1 cellular context compared by ENCODE assay signal in genomic region chr20:17771206-17772004, GRCh38.
TF ChIP-seq lines count a peak whose summit lies in the region.

No MANE protein-coding gene starts in this region.

TF ChIP-seq in HepG2, 621 proteins besides CTCF, POLR2A, EP300 and RAD21 (continued from another document and continues in another):
- TF ChIP-seq, protein P1, sequence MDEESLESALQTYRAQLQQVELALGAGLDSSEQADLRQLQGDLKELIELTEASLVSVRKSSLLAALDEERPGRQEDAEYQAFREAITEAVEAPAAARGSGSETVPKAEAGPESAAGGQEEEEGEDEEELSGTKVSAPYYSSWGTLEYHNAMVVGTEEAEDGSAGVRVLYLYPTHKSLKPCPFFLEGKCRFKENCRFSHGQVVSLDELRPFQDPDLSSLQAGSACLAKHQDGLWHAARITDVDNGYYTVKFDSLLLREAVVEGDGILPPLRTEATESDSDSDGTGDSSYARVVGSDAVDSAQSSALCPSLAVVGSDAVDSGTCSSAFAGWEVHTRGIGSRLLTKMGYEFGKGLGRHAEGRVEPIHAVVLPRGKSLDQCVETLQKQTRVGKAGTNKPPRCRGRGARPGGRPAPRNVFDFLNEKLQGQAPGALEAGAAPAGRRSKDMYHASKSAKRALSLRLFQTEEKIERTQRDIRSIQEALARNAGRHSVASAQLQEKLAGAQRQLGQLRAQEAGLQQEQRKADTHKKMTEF (CRISPR knock-in tag; IDR thresholded peaks at IDR 0.05): peak; percentile 81
- TF ChIP-seq TOPORS (CRISPR knock-in tag; IDR thresholded peaks at IDR 0.05) (no peak), ISX (CRISPR knock-in tag; conservative IDR thresholded peaks at IDR 0.05) (no peak), ZNF343 (CRISPR knock-in tag; IDR thresholded peaks at IDR 0.05) (no peak), MLLT10 (CRISPR knock-in tag; IDR thresholded peaks at IDR 0.05) (no peak), SSRP1 (CRISPR knock-in tag; IDR thresholded peaks at IDR 0.05) (no peak), ZNF441 (CRISPR knock-in tag; IDR thresholded peaks at IDR 0.05; ENCODE audit: borderline replicate concordance) (peak; percentile 78; the same call in 1 of the 2 replicates), SRF (IDR thresholded peaks at IDR 0.05; ENCODE audit: low read depth, low read length) (no peak), ZNF160 (CRISPR knock-in tag; IDR thresholded peaks at IDR 0.05) (no peak; the same call in 1 of the 2 replicates), GFI1 (CRISPR knock-in tag; IDR thresholded peaks at IDR 0.05; ENCODE audit: borderline replicate concordance) (peak; percentile 62; the same call in 1 of the 2 replicates), PBX3 (CRISPR knock-in tag; IDR thresholded peaks at IDR 0.05; ENCODE audit: borderline replicate concordance) (no peak), ZNF670 (CRISPR knock-in tag; IDR thresholded peaks at IDR 0.05; ENCODE audit: borderline replicate concordance) (peak; percentile 88; the same call in 1 of the 2 replicates), MYNN (CRISPR knock-in tag; IDR thresholded peaks at IDR 0.05; ENCODE audit: low read depth) (no peak), ZNF143 (CRISPR knock-in tag; IDR thresholded peaks at IDR 0.05) (no peak), MAFK (conservative IDR thresholded peaks at IDR 0.05 in 1 of 2, IDR thresholded peaks at IDR 0.05 in 1 of 2; ENCODE audit: low read length in 2 of 2) (no peak), PHF21A (CRISPR knock-in tag; IDR thresholded peaks at IDR 0.05) (peak; percentile 92), ZNF784 (CRISPR knock-in tag; IDR thresholded peaks at IDR 0.05; ENCODE audit: borderline replicate concordance) (0 out of 2 replicates have a peak, but pooled peaks have one; percentile 38), SIX1 (CRISPR knock-in tag; IDR thresholded peaks at IDR 0.05; ENCODE audit: borderline replicate concordance) (peak; percentile 74; the same call in 1 of the 2 replicates), ZNF446 (CRISPR knock-in tag; IDR thresholded peaks at IDR 0.05) (peak; percentile 84; the same call in 1 of the 2 replicates), SMAD3 (CRISPR knock-in tag; IDR thresholded peaks at IDR 0.05) (peak; percentile 49; the same call in 1 of the 2 replicates), ELF3 (CRISPR knock-in tag; IDR thresholded peaks at IDR 0.05) (peak; percentile 73; the same call in 1 of the 2 replicates), SAFB2 (CRISPR knock-in tag; IDR thresholded peaks at IDR 0.05; ENCODE audit: borderline replicate concordance, low read depth) (no peak), ZNF205 (CRISPR knock-in tag; IDR thresholded peaks at IDR 0.05) (no peak; the same call in none of the 2 replicates), FLYWCH1 (CRISPR knock-in tag; IDR thresholded peaks at IDR 0.05) (no peak), CBFB (CRISPR knock-in tag; IDR thresholded peaks at IDR 0.05) (no peak), YY1 (IDR thresholded peaks at IDR 0.05; ENCODE audit: insufficient read depth, insufficient replicate concordance, low read depth, low read length) (no peak), TFE3 (CRISPR knock-in tag; IDR thresholded peaks at IDR 0.05) (no peak; the same call in 1 of the 2 replicates), PAX8 (CRISPR knock-in tag; IDR thresholded peaks at IDR 0.05; ENCODE audit: borderline replicate concordance) (no peak), ZNF83 (CRISPR knock-in tag; IDR thresholded peaks at IDR 0.05; ENCODE audit: borderline replicate concordance) (no peak), PHF5A (CRISPR knock-in tag; IDR thresholded peaks at IDR 0.05; ENCODE audit: low read depth, unreplicated experiment) (no peak)
- TF ChIP-seq, protein P2, sequence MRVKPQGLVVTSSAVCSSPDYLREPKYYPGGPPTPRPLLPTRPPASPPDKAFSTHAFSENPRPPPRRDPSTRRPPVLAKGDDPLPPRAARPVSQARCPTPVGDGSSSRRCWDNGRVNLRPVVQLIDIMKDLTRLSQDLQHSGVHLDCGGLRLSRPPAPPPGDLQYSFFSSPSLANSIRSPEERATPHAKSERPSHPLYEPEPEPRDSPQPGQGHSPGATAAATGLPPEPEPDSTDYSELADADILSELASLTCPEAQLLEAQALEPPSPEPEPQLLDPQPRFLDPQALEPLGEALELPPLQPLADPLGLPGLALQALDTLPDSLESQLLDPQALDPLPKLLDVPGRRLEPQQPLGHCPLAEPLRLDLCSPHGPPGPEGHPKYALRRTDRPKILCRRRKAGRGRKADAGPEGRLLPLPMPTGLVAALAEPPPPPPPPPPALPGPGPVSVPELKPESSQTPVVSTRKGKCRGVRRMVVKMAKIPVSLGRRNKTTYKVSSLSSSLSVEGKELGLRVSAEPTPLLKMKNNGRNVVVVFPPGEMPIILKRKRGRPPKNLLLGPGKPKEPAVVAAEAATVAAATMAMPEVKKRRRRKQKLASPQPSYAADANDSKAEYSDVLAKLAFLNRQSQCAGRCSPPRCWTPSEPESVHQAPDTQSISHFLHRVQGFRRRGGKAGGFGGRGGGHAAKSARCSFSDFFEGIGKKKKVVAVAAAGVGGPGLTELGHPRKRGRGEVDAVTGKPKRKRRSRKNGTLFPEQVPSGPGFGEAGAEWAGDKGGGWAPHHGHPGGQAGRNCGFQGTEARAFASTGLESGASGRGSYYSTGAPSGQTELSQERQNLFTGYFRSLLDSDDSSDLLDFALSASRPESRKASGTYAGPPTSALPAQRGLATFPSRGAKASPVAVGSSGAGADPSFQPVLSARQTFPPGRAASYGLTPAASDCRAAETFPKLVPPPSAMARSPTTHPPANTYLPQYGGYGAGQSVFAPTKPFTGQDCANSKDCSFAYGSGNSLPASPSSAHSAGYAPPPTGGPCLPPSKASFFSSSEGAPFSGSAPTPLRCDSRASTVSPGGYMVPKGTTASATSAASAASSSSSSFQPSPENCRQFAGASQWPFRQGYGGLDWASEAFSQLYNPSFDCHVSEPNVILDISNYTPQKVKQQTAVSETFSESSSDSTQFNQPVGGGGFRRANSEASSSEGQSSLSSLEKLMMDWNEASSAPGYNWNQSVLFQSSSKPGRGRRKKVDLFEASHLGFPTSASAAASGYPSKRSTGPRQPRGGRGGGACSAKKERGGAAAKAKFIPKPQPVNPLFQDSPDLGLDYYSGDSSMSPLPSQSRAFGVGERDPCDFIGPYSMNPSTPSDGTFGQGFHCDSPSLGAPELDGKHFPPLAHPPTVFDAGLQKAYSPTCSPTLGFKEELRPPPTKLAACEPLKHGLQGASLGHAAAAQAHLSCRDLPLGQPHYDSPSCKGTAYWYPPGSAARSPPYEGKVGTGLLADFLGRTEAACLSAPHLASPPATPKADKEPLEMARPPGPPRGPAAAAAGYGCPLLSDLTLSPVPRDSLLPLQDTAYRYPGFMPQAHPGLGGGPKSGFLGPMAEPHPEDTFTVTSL (CRISPR knock-in tag; IDR thresholded peaks at IDR 0.05; ENCODE audit: borderline replicate concordance): peak; percentile 94; the same call in 1 of the 2 replicates
- TF ChIP-seq, protein P3, sequence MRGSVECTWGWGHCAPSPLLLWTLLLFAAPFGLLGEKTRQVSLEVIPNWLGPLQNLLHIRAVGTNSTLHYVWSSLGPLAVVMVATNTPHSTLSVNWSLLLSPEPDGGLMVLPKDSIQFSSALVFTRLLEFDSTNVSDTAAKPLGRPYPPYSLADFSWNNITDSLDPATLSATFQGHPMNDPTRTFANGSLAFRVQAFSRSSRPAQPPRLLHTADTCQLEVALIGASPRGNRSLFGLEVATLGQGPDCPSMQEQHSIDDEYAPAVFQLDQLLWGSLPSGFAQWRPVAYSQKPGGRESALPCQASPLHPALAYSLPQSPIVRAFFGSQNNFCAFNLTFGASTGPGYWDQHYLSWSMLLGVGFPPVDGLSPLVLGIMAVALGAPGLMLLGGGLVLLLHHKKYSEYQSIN (CRISPR knock-in tag; IDR thresholded peaks at IDR 0.05; ENCODE audit: borderline replicate concordance): no peak
- TF ChIP-seq, protein P4, sequence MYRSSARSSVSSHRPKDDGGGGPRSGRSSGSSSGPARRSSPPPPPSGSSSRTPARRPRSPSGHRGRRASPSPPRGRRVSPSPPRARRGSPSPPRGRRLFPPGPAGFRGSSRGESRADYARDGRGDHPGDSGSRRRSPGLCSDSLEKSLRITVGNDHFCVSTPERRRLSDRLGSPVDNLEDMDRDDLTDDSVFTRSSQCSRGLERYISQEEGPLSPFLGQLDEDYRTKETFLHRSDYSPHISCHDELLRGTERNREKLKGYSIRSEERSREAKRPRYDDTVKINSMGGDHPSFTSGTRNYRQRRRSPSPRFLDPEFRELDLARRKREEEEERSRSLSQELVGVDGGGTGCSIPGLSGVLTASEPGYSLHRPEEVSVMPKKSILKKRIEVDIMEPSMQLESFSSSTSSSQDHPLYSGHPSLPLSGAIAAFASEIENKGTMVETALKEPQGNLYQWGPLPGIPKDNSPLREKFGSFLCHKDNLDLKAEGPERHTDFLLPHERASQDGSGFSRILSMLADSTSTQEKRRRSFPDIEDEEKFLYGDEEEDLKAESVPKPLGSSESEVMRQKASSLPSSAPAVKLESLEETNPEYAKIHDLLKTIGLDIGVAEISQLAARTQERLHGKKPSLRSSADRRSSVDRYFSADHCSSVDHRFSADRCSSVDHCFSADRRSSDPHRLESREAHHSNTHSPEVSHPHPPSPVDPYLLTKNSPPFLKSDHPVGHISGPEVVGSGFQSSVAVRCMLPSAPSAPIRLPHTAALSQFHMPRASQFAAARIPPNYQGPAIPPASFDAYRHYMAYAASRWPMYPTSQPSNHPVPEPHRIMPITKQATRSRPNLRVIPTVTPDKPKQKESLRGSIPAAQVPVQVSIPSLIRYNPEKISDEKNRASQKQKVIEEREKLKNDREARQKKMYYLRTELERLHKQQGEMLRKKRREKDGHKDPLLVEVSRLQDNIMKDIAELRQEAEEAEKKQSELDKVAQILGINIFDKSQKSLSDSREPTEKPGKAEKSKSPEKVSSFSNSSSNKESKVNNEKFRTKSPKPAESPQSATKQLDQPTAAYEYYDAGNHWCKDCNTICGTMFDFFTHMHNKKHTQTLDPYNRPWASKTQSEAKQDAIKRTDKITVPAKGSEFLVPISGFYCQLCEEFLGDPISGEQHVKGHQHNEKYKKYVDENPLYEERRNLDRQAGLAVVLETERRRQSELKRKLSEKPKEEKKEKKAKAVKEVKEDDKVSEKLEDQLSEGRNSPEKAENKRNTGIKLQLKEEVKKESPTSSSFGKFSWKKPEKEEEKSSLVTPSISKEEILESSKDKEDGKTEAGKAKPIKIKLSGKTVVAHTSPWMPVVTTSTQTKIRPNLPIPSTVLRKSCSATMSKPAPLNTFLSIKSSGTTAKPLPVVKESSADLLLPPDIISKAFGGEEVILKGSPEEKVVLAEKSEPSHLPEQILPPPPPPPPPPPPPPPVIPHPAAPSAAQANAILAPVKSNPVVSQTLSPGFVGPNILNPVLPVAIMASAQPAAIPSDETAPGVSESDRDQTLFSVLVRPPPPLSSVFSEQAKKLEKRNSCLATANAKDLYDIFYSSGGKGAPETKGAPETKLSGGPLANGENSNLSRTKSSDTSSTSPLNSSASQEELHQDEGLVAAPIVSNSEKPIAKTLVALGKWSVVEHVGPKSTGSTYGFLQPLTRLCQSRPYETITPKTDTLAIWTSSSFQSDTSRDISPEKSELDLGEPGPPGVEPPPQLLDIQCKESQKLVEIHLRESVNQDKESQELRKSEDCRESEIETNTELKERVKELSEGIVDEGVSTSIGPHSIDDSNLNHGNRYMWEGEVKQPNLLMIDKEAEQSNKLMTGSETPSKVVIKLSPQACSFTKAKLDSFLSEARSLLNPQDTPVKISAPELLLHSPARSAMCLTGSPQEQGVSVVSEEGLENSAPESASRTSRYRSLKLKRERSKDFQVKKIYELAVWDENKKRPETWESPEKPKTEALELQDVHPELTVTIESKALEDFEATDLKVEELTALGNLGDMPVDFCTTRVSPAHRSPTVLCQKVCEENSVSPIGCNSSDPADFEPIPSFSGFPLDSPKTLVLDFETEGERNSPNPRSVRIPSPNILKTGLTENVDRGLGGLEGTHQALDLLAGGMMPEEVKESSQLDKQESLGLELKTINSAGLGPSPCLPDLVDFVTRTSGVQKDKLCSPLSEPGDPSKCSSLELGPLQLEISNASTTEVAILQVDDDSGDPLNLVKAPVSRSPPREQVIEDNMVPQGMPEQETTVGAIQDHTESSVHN (CRISPR knock-in tag; IDR thresholded peaks at IDR 0.05): no peak; the same call in 1 of the 2 replicates
- TF ChIP-seq, protein P5, sequence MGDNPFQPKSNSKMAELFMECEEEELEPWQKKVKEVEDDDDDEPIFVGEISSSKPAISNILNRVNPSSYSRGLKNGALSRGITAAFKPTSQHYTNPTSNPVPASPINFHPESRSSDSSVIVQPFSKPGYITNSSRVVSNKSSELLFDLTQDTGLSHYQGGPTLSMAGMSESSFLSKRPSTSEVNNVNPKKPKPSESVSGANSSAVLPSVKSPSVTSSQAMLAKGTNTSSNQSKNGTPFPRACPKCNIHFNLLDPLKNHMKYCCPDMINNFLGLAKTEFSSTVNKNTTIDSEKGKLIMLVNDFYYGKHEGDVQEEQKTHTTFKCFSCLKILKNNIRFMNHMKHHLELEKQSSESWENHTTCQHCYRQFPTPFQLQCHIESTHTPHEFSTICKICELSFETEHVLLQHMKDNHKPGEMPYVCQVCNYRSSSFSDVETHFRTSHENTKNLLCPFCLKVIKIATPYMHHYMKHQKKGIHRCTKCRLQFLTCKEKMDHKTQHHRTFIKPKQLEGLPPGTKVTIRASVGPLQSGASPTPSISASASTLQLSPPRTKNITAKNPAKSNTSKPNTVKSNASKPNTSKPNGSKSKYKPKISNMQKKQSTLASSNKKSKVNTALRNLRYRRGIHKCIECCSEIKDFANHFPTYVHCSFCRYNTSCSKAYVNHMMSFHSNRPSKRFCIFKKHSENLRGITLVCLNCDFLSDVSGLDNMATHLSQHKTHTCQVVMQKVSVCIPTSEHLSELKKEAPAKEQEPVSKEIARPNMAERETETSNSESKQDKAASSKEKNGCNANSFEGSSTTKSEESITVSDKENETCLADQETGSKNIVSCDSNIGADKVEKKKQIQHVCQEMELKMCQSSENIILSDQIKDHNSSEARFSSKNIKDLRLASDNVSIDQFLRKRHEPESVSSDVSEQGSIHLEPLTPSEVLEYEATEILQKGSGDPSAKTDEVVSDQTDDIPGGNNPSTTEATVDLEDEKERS (CRISPR knock-in tag; IDR thresholded peaks at IDR 0.05): peak; percentile 59; the same call in 1 of the 2 replicates
